Comparison of ENCODE assay signal across 8 cellular contexts in the genomic region with DNA sequence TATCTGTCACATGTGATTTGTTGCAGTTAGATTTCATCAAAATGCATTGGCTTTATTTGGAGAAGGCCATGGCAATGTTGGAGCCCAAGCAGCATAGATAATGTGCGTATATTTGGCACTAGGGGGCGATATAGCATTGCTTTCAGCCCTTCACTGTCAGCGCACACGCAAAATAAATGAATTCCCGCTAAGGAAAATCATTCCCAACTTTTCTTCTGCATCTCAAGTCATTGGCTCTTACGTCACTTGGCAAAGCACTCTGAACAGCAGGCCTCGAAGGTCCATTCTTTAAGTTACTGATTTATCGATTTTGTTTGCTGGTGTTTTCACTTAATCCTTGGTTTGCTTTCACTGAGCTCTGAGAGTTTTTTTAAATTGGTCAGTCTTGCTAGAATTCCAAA.
DNase-seq lines count a peak whose midpoint lies in the region; ATAC-seq and TF ChIP-seq lines count a peak whose summit lies in the region.

No MANE protein-coding gene starts in this region.

- no peak overlapping the region for H3K27ac Mint-ChIP-seq in activated naive CD8-positive, alpha-beta T cell treated with anti-CD3 and anti-CD28 coated beads, Interleukin-2, amount 10 ng/mL, durations not matched to agents 7 days and 5 days
- no peak overlapping the region for H3K27ac Mint-ChIP-seq in activated naive CD8-positive, alpha-beta T cell treated with anti-CD3 and anti-CD28 coated beads for 36 hours

- H3K36me3 ChIP-seq in gastrocnemius medialis: no peaks in the 10 kb centered on the region

- DNase-seq in activated naive CD8-positive, alpha-beta T cell treated with anti-CD3 and anti-CD28 coated beads, Interleukin-2, amount 10 ng/mL, durations not matched to agents 7 days and 5 days: no peak
- DNase-seq in activated naive CD8-positive, alpha-beta T cell treated with anti-CD3 and anti-CD28 coated beads for 36 hours: no peak
- DNase-seq in NCI-H226: peak; percentile 45
- DNase-seq in amniotic stem cell (lab: John Stamatoyannopoulos, UW): peak; percentile 80
- DNase-seq in left ventricle myocardium superior: no peak
- DNase-seq in gastrocnemius medialis: peak in 1 of 2 donors; percentile 16
- no peak for DNase-seq in T-helper 9 cell

- no peaks in the 10 kb centered on the region for H3K9me3 ChIP-seq in gastrocnemius medialis

- no peak overlapping the region for H3K4me3 Mint-ChIP-seq in activated naive CD8-positive, alpha-beta T cell treated with anti-CD3 and anti-CD28 coated beads, Interleukin-2, amount 10 ng/mL, durations not matched to agents 7 days and 5 days
- H3K4me3 Mint-ChIP-seq in activated naive CD8-positive, alpha-beta T cell treated with anti-CD3 and anti-CD28 coated beads for 36 hours: no peak overlapping the region

- intact Hi-C loops in left ventricle myocardium superior (cut with micrococcal nuclease): loop anchor here (10.0 kb wide), 1 partner anchor 819 kb away; no protein-coding TSS in a partner anchor
- intact Hi-C loops in gastrocnemius medialis (cut with DNase I; ENCODE audit: low total_unique reads): loop anchor here (5.0 to 10.0 kb wide), 3 partner anchors 57 to 989 kb away; no protein-coding TSS in a partner anchor

- H3K36me3 Mint-ChIP-seq in activated naive CD8-positive, alpha-beta T cell treated with anti-CD3 and anti-CD28 coated beads, Interleukin-2, amount 10 ng/mL, durations not matched to agents 7 days and 5 days: no peaks in the 10 kb centered on the region
- no peaks in the 10 kb centered on the region for H3K36me3 Mint-ChIP-seq in activated naive CD8-positive, alpha-beta T cell treated with anti-CD3 and anti-CD28 coated beads for 36 hours

- in situ Hi-C loops in gastrocnemius medialis (cut with MboI; ENCODE audit: low sequenced_read_pairs in 4 of 4): loop anchor here in 3 of 4 donors (25.0 kb wide), 2 partner anchors 557 to 807 kb away; no protein-coding TSS in a partner anchor

- H3K4me1 Mint-ChIP-seq in activated naive CD8-positive, alpha-beta T cell treated with anti-CD3 and anti-CD28 coated beads, Interleukin-2, amount 10 ng/mL, durations not matched to agents 7 days and 5 days: peaks cover 3% of the 10 kb centered on the region
- peaks cover 4% of the 10 kb centered on the region for H3K4me1 Mint-ChIP-seq in activated naive CD8-positive, alpha-beta T cell treated with anti-CD3 and anti-CD28 coated beads for 36 hours

- no peaks in the 10 kb centered on the region for H3K27me3 ChIP-seq in gastrocnemius medialis

- TF ChIP-seq POLR2A in gastrocnemius medialis (IDR thresholded peaks at IDR 0.05): no peak

- ATAC-seq in activated naive CD8-positive, alpha-beta T cell treated with anti-CD3 and anti-CD28 coated beads, Interleukin-2, amount 10 ng/mL, durations not matched to agents 7 days and 5 days (ENCODE audit: low read depth): peak; percentile 52
- ATAC-seq in HG03139 (IDR thresholded peaks at IDR 0.05; ENCODE audit: unreplicated experiment) (peak; percentile 41), left ventricle myocardium superior (peak; percentile 89), gastrocnemius medialis (peak; percentile 76 to 87)

- peaks cover 9% of the 10 kb centered on the region for H3K27me3 Mint-ChIP-seq in activated naive CD8-positive, alpha-beta T cell treated with anti-CD3 and anti-CD28 coated beads, Interleukin-2, amount 10 ng/mL, durations not matched to agents 7 days and 5 days
- H3K27me3 Mint-ChIP-seq in activated naive CD8-positive, alpha-beta T cell treated with anti-CD3 and anti-CD28 coated beads for 36 hours: peaks cover 4% of the 10 kb centered on the region

- POLR2A ChIA-PET in activated naive CD8-positive, alpha-beta T cell treated with anti-CD3 and anti-CD28 coated beads, Interleukin-2, amount 10 ng/mL, durations not matched to agents 7 days and 5 days (lab: Charles Lee): no interaction called here

- peak; percentile 59 to 79 (median 61) for TF ChIP-seq CTCF in gastrocnemius medialis (IDR thresholded peaks at IDR 0.05 in 4 of 5, conservative IDR thresholded peaks at IDR 0.05 in 1 of 5)

- H3K27ac ChIP-seq in gastrocnemius medialis: peak overlapping the region in 1 of 4 donors; percentile 19

- peaks cover 0 to 6% of the 10 kb centered on the region in 2 donors for H3K4me1 ChIP-seq in gastrocnemius medialis

- H3K4me3 ChIP-seq in gastrocnemius medialis: no peak overlapping the region

- H3K9me3 Mint-ChIP-seq in activated naive CD8-positive, alpha-beta T cell treated with anti-CD3 and anti-CD28 coated beads, Interleukin-2, amount 10 ng/mL, durations not matched to agents 7 days and 5 days: no peaks in the 10 kb centered on the region
- no peaks in the 10 kb centered on the region for H3K9me3 Mint-ChIP-seq in activated naive CD8-positive, alpha-beta T cell treated with anti-CD3 and anti-CD28 coated beads for 36 hours

Comparison
In these comparisons a context has a peak if more than half of its experiments do, and no peak if none do; other contexts are left out.
1. DNase-seq: peak in NCI-H226 (single experiment) and amniotic stem cell (single experiment); none in activated naive CD8-positive, alpha-beta T cell treated with anti-CD3 and anti-CD28 coated beads, Interleukin-2, amount 10 ng/mL, durations not matched to agents 7 days and 5 days (single experiment), activated naive CD8-positive, alpha-beta T cell treated with anti-CD3 and anti-CD28 coated beads for 36 hours (single experiment), left ventricle myocardium superior (single experiment) and T-helper 9 cell (single experiment).
2. Peak in every context shown above with its lines, with median percentiles within 50 percentile points of each other: ATAC-seq.